In genomic region chr14:88882236-88882635, GRCh38 we compare ENCODE assay signal across 26 cellular contexts.
"Had no signal": no experiment of that assay in that cellular context is flagged by ENCODE, and none has a peak within 500 bp of the region (broad histone marks: within the 10 kb centered on the region; RNA-seq: fewer than 3 reads in every experiment).

No MANE protein-coding gene starts in this region.

- H3K27me3 ChIP-seq: colonic mucosa, gastrocnemius medialis, ovary, right atrium auricular region, sigmoid colon, spleen, transverse colon had no signal

- H3K4me3 Mint-ChIP-seq: dendritic cell treated with granulocyte-macrophage colony-stimulating factor and Interleukin-4, amounts not matched to agents 40 ng/mL and 50 ng/mL, for 4 days; endodermal cell; memory B cell; natural killer cell; stimulated activated memory B cell treated with anti-CD40 and anti-IgM and Interleukin-4, amounts not matched to agents 10 μg/mL and 1 μg/mL and 100 μg/mL, for 72 hours had no signal

- ATAC-seq: esophagus mucosa; gastrocnemius medialis; left lobe of liver; natural killer cell; stimulated activated memory B cell treated with anti-CD40 and anti-IgM and Interleukin-4, amounts not matched to agents 10 μg/mL and 1 μg/mL and 100 μg/mL, for 72 hours; stimulated activated naive CD8-positive, alpha-beta T cell treated with anti-CD3 and anti-CD28 coated beads, Interleukin-15, Interleukin-2, amounts not matched to agents 100 U/mL and 50 U/mL, for 24 hours had no signal

- H3K27ac Mint-ChIP-seq: dendritic cell treated with granulocyte-macrophage colony-stimulating factor and Interleukin-4, amounts not matched to agents 40 ng/mL and 50 ng/mL, for 4 days; endodermal cell; memory B cell; natural killer cell; stimulated activated memory B cell treated with anti-CD40 and anti-IgM and Interleukin-4, amounts not matched to agents 10 μg/mL and 1 μg/mL and 100 μg/mL, for 72 hours had no signal

- FAIRE-seq: keratinocyte had no signal

- H3K27ac ChIP-seq: colonic mucosa, epithelial cell of prostate, gastrocnemius medialis, ovary, right atrium auricular region, sigmoid colon, skin epidermis, spleen, thoracic aorta, transverse colon had no signal

- H3K4me1 ChIP-seq: colonic mucosa, gastrocnemius medialis, right atrium auricular region, sigmoid colon, spleen, transverse colon had no signal

- H3K9me3 ChIP-seq: colonic mucosa, gastrocnemius medialis, ovary, right atrium auricular region, sigmoid colon, thoracic aorta, transverse colon had no signal

- H3K4me3 ChIP-seq: colonic mucosa, gastrocnemius medialis, lung, ovary, right atrium auricular region, sigmoid colon, skin epidermis, spleen, thoracic aorta, transverse colon had no signal

- H3K4me1 Mint-ChIP-seq: endodermal cell; memory B cell; natural killer cell; stimulated activated memory B cell treated with anti-CD40 and anti-IgM and Interleukin-4, amounts not matched to agents 10 μg/mL and 1 μg/mL and 100 μg/mL, for 72 hours had no signal

- DNase-seq: colonic mucosa; effector CD8-positive, alpha-beta T cell; endodermal cell; foreskin fibroblast; gastrocnemius medialis; head of caudate nucleus; natural killer cell; occipital lobe; ovary; sigmoid colon; spleen; stimulated activated CD4-positive, alpha-beta T cell treated with anti-CD3 and anti-CD28 coated beads, Interleukin-4, amount 100 ng/mL, for 4 hours; stimulated activated naive CD8-positive, alpha-beta T cell treated with anti-CD3 and anti-CD28 coated beads, Interleukin-15, Interleukin-2, amounts not matched to agents 100 U/mL and 50 U/mL, for 24 hours; substantia nigra; transverse colon had no signal

- H3K27me3 Mint-ChIP-seq: dendritic cell treated with granulocyte-macrophage colony-stimulating factor and Interleukin-4, amounts not matched to agents 40 ng/mL and 50 ng/mL, for 4 days had no signal

- H3K36me3 ChIP-seq: colonic mucosa, gastrocnemius medialis, ovary had no signal
